24 cellular contexts compared by ENCODE assay signal in genomic region chr3:29333520-29333919, GRCh38. TPM values are rescaled to one million over a fixed set of nuclear protein-coding genes. Genes with fewer than 3 reads are reported as not detected.
DNase-seq lines count a peak whose midpoint lies in the region; ATAC-seq, FAIRE-seq and TF ChIP-seq lines count a peak whose summit lies in the region.
"Had no signal": no experiment of that assay in that cellular context is flagged by ENCODE, and none has a peak within 500 bp of the region (broad histone marks: within the 10 kb centered on the region; RNA-seq: fewer than 3 reads in every experiment).

No MANE protein-coding gene starts in this region.

- H3K9me3 Mint-ChIP-seq in astrocyte (ENCODE audit: unreplicated experiment) = peaks cover 2% of the 10 kb centered on the region
- peaks cover 0 to 11% (median 0%) of the 10 kb centered on the region in 5 donors for H3K9me3 Mint-ChIP-seq in CD8-positive, alpha-beta memory T cell
- H3K9me3 Mint-ChIP-seq: activated T-helper 17 cell treated with anti-CD3 and anti-CD28 coated beads, Interleukin-2, amount 50 U/mL, for 72 hours; H9 had no signal

- no peak for DNase-seq in left ventricle myocardium inferior
- no peak for DNase-seq in heart right ventricle
- DNase-seq in astrocyte (ENCODE audit: low read depth) = no peak
- peak in 1 of 2 donors; percentile 36 for DNase-seq in foreskin keratinocyte
- no peak for DNase-seq in activated gamma-delta T cell treated with Interleukin-2 at 50 U/mL for 16 hours
- no peak for DNase-seq in CD8-positive, alpha-beta memory T cell
- DNase-seq: 8988T; activated CD4-positive, CD25-positive, alpha-beta regulatory T cell treated with anti-CD3 and anti-CD28 coated beads, Interleukin-2, amount 50 U/mL, for 72 hours; DND-41; effector memory CD4-positive, alpha-beta T cell; H9; left colon; NCI-H2029; NCI-H510A treated with DMSO at 0.1 percent for 48 hours; nucleus accumbens; SJCRH30; stimulated activated naive CD4-positive, alpha-beta T cell; T-helper 9 cell; tibial artery had no signal

- H3K4me1 ChIP-seq in left ventricle myocardium inferior (peaks cover 100% of the 10 kb centered on the region), heart right ventricle (peaks cover 10 to 94% (median 72%) of the 10 kb centered on the region in 9 donors), astrocyte (ENCODE audit: insufficient read depth, low read length) (peaks cover 35% of the 10 kb centered on the region), foreskin keratinocyte (peaks cover 52% of the 10 kb centered on the region)
- no peaks in the 10 kb centered on the region for H3K4me1 ChIP-seq in CD8-positive, alpha-beta memory T cell (ENCODE audit: insufficient read depth, low read length)

- TF ChIP-seq CTCF in left ventricle myocardium inferior (IDR thresholded peaks at IDR 0.05; ENCODE audit: borderline replicate concordance) = no peak
- no peak for TF ChIP-seq CTCF in heart right ventricle (IDR thresholded peaks at IDR 0.05)
- no peak for TF ChIP-seq CTCF in astrocyte (IDR thresholded peaks at IDR 0.05; ENCODE audit: insufficient read depth, low read depth, low read length)
- TF ChIP-seq CTCF in foreskin keratinocyte (conservative IDR thresholded peaks at IDR 0.05) = no peak

- H3K27ac ChIP-seq in left ventricle myocardium inferior (replicated peaks) (peak overlapping the region; percentile 84), heart right ventricle (peak overlapping the region in 3 of 10 donors; percentile 3 to 92 (median 60)), astrocyte (ENCODE audit: low read depth, low read length) (no peak overlapping the region), foreskin keratinocyte (peak overlapping the region; percentile 50)
- H3K27ac ChIP-seq in CD8-positive, alpha-beta memory T cell (ENCODE audit: low read depth, low read length) = no peak overlapping the region
- H3K27ac ChIP-seq: SJCRH30 had no signal

- no peaks in the 10 kb centered on the region for H4K20me1 ChIP-seq in astrocyte (ENCODE audit: insufficient read depth, low read length)

- 64 to 75% methylated on average over 3 of the region's 3 CpGs for WGBS in heart right ventricle, 2 donors

- peaks cover 57% of the 10 kb centered on the region for H3K4me1 Mint-ChIP-seq in astrocyte (ENCODE audit: low read depth, unreplicated experiment)
- no peaks in the 10 kb centered on the region for H3K4me1 Mint-ChIP-seq in CD8-positive, alpha-beta memory T cell
- H3K4me1 Mint-ChIP-seq: activated T-helper 17 cell treated with anti-CD3 and anti-CD28 coated beads, Interleukin-2, amount 50 U/mL, for 72 hours; central memory CD8-positive, alpha-beta T cell had no signal

- H2AFZ ChIP-seq in astrocyte (ENCODE audit: low read depth, low read length) = no peak overlapping the region

- no peak for ATAC-seq in heart right ventricle
- no peak for ATAC-seq in foreskin keratinocyte
- ATAC-seq in GM21360 (IDR thresholded peaks at IDR 0.05; ENCODE audit: unreplicated experiment) = no peak
- no peak for ATAC-seq in HG03442 (IDR thresholded peaks at IDR 0.05; ENCODE audit: unreplicated experiment)
- ATAC-seq: activated T-helper 17 cell treated with anti-CD3 and anti-CD28 coated beads, Interleukin-2, amount 50 U/mL, for 72 hours; left colon had no signal

- H3K27me3 ChIP-seq in left ventricle myocardium inferior (ENCODE audit: low read depth) (no peaks in the 10 kb centered on the region), heart right ventricle (no peaks in the 10 kb centered on the region), astrocyte (ENCODE audit: insufficient read depth, low read length) (no peaks in the 10 kb centered on the region), foreskin keratinocyte (no peaks in the 10 kb centered on the region)
- H3K27me3 ChIP-seq in CD8-positive, alpha-beta memory T cell (ENCODE audit: insufficient read depth, low read length, poor library complexity, severe bottlenecking) = no peaks in the 10 kb centered on the region
- H3K27me3 ChIP-seq: right atrium auricular region, SJCRH30, tibial artery had no signal

- no peak overlapping the region for H3K27ac Mint-ChIP-seq in astrocyte (ENCODE audit: unreplicated experiment)
- no peak overlapping the region for H3K27ac Mint-ChIP-seq in CD8-positive, alpha-beta memory T cell
- H3K27ac Mint-ChIP-seq: activated T-helper 17 cell treated with anti-CD3 and anti-CD28 coated beads, Interleukin-2, amount 50 U/mL, for 72 hours; H9 had no signal

- POLR2A ChIA-PET in CD8-positive, alpha-beta memory T cell (lab: Charles Lee) = no interaction called here

- no peak overlapping the region for H3K4me3 Mint-ChIP-seq in astrocyte (ENCODE audit: unreplicated experiment)
- no peak overlapping the region for H3K4me3 Mint-ChIP-seq in CD8-positive, alpha-beta memory T cell
- H3K4me3 Mint-ChIP-seq: activated T-helper 17 cell treated with anti-CD3 and anti-CD28 coated beads, Interleukin-2, amount 50 U/mL, for 72 hours; central memory CD8-positive, alpha-beta T cell; H9 had no signal

- FAIRE-seq in astrocyte (lab: Jason Lieb, UNC) = no peak

- H3K9ac ChIP-seq in astrocyte (ENCODE audit: low read length) = peak overlapping the region; percentile 1

- CTCF ChIA-PET in CD8-positive, alpha-beta memory T cell (lab: Charles Lee) = no interaction called here

- H3K36me3 Mint-ChIP-seq in astrocyte (ENCODE audit: low read depth, unreplicated experiment) = no peaks in the 10 kb centered on the region
- no peaks in the 10 kb centered on the region for H3K36me3 Mint-ChIP-seq in CD8-positive, alpha-beta memory T cell

- peaks cover 85% of the 10 kb centered on the region for H3K79me2 ChIP-seq in astrocyte (ENCODE audit: insufficient read depth, low read length)

- no peaks in the 10 kb centered on the region for H3K9me3 ChIP-seq in left ventricle myocardium inferior (replicated peaks)
- no peaks in the 10 kb centered on the region for H3K9me3 ChIP-seq in heart right ventricle
- H3K9me3 ChIP-seq in astrocyte (ENCODE audit: insufficient read depth, low read depth, low read length) = no peaks in the 10 kb centered on the region
- H3K9me3 ChIP-seq in CD8-positive, alpha-beta memory T cell (ENCODE audit: low read length) = no peaks in the 10 kb centered on the region
- H3K9me3 ChIP-seq: right atrium auricular region, SJCRH30, tibial artery had no signal

- no peaks in the 10 kb centered on the region for H3K36me3 ChIP-seq in left ventricle myocardium inferior
- H3K36me3 ChIP-seq in heart right ventricle = no peaks in the 10 kb centered on the region
- no peaks in the 10 kb centered on the region for H3K36me3 ChIP-seq in astrocyte (ENCODE audit: insufficient read depth, low read length)
- no peaks in the 10 kb centered on the region for H3K36me3 ChIP-seq in CD8-positive, alpha-beta memory T cell (ENCODE audit: insufficient read depth, low read length)
- H3K36me3 ChIP-seq: right atrium auricular region, SJCRH30, tibial artery had no signal

- no peaks in the 10 kb centered on the region for H3K27me3 Mint-ChIP-seq in astrocyte (ENCODE audit: low read depth, unreplicated experiment)
- no peaks in the 10 kb centered on the region for H3K27me3 Mint-ChIP-seq in CD8-positive, alpha-beta memory T cell
- H3K27me3 Mint-ChIP-seq: activated T-helper 17 cell treated with anti-CD3 and anti-CD28 coated beads, Interleukin-2, amount 50 U/mL, for 72 hours; central memory CD8-positive, alpha-beta T cell had no signal

- no peak overlapping the region for H3K4me3 ChIP-seq in left ventricle myocardium inferior
- no peak overlapping the region for H3K4me3 ChIP-seq in heart right ventricle
- no peak overlapping the region for H3K4me3 ChIP-seq in astrocyte (ENCODE audit: insufficient read depth, low read depth, low read length)
- H3K4me3 ChIP-seq in CD8-positive, alpha-beta memory T cell (ENCODE audit: low read length) = no peak overlapping the region
- H3K4me3 ChIP-seq: right atrium auricular region, SJCRH30, tibial artery had no signal

- intact Hi-C loops in left ventricle myocardium inferior (cut with micrococcal nuclease) = no loop called here
- intact Hi-C loops in heart right ventricle (cut with DNase I) = loop anchor here in 4 of 10 donors (5.0 to 10.0 kb wide), 3 partner anchors 46 to 51 kb away; partner anchors contain the start of gene RBMS3 (in 3 of the 4)

- peak overlapping the region; percentile 16 for H3K4me2 ChIP-seq in astrocyte (ENCODE audit: low read length)

RNA-seq across cellular contexts. Expression of gene RBMS3, which starts 52.6 kb away (rescaled TPM):
- total RNA-seq in left ventricle myocardium inferior (25.3 TPM), heart right ventricle (10 to 100 TPM; 22.0 to 41.1 (median 28.6) TPM), astrocyte (32.3 and 33.0 TPM in 2 replicates), foreskin keratinocyte (9.6 and 11.1 TPM in 2 replicates)
- polyA plus RNA-seq in heart right ventricle (1 to 10 TPM; 3.2 to 8.1 TPM), foreskin keratinocyte (1.8 and 3.0 TPM in 2 replicates)
- total RNA-seq in CD8-positive, alpha-beta memory T cell = under 1 TPM; 0.22 to 0.33 TPM
- 0.21 TPM for polyA plus RNA-seq in CD8-positive, alpha-beta memory T cell

Comparison
In these comparisons a context has a peak if more than half of its experiments do, and no peak if none do; other contexts are left out.
1. H3K27ac ChIP-seq: peak in left ventricle myocardium inferior (single experiment) and foreskin keratinocyte (single experiment); none in astrocyte (single experiment) and CD8-positive, alpha-beta memory T cell (single experiment).